17 cellular contexts compared by ENCODE assay signal in genomic region chr2:2682700-2683342, GRCh38.
A peak's percentile ranks its signal among the peaks of the same experiment; 100 is the strongest.
DNase-seq lines count a peak whose midpoint lies in the region; ATAC-seq and TF ChIP-seq lines count a peak whose summit lies in the region.
"Had no signal": no experiment of that assay in that cellular context is flagged by ENCODE, and none has a peak within 500 bp of the region (broad histone marks: within the 10 kb centered on the region; RNA-seq: fewer than 3 reads in every experiment).

No MANE protein-coding gene starts in this region.

- intact Hi-C loops in A673 (cut with micrococcal nuclease; ENCODE audit: unreplicated experiment) (no loop called here), OCI-LY7 (cut with micrococcal nuclease; ENCODE audit: unreplicated experiment) (no loop called here)

- H2AFZ ChIP-seq in OCI-LY7 (ENCODE audit: low read length) = no peak overlapping the region

- no TSS peak for BruUV-seq in A673 (replicated peaks; lab: Mats Ljungman, UMichigan)
- BruUV-seq in OCI-LY7 (replicated peaks; lab: Mats Ljungman, UMichigan) = no TSS peak

- DNase-seq in A673 (ENCODE audit: low spot score) (no peak), GM13977 (ENCODE audit: low spot score) (no peak), OCI-LY7 (ENCODE audit: low spot score) (no peak), neural crest cell (ENCODE audit: low read depth, low spot score) (no peak)
- no peak for DNase-seq in stimulated activated CD8-positive, alpha-beta memory T cell treated with anti-CD3 and anti-CD28 coated beads, Interleukin-4, amount 100 ng/mL, for 48 hours
- DNase-seq: HFFc6, MM.1S, NCI-H146, NCI-H2029 treated with DMSO at 0.1 percent for 48 hours, NCI-H2171, NCI-H69 had no signal

- no peaks in the 10 kb centered on the region for H3K9me2 ChIP-seq in OCI-LY7 (ENCODE audit: insufficient read depth, low read length)

- no peaks in the 10 kb centered on the region for H3K36me3 Mint-ChIP-seq in neural crest cell (ENCODE audit: low read depth)

- H3K9me3 ChIP-seq in A673 (ENCODE audit: low read depth, low read length, poor library complexity, severe bottlenecking) (no peaks in the 10 kb centered on the region), OCI-LY7 (ENCODE audit: low read length) (no peaks in the 10 kb centered on the region)
- H3K9me3 ChIP-seq: BLaER1 treated with 17β-estradiol and CSF1 and Interleukin-3, amounts not matched to agents 10 nM and 100 nM; Peyer's patch; SJSA1 had no signal

- H3K27me3 Mint-ChIP-seq in neural crest cell (ENCODE audit: low read depth) = no peaks in the 10 kb centered on the region

- H3K4me1 ChIP-seq in A673 (ENCODE audit: insufficient read depth, low read length, poor library complexity, severe bottlenecking) (no peaks in the 10 kb centered on the region), OCI-LY7 (ENCODE audit: insufficient read depth, low read length, poor library complexity, severe bottlenecking) (peaks cover 7% of the 10 kb centered on the region)
- H3K4me1 ChIP-seq: Peyer's patch, SJSA1 had no signal

- peaks cover 8% of the 10 kb centered on the region for H3K4me1 Mint-ChIP-seq in neural crest cell

- H3K27ac ChIP-seq in A673 (ENCODE audit: low read depth, low read length, poor library complexity, severe bottlenecking) (no peak overlapping the region), OCI-LY7 (ENCODE audit: low read depth, low read length, poor library complexity, severe bottlenecking) (no peak overlapping the region)
- H3K27ac ChIP-seq: BLaER1 treated with 17β-estradiol and CSF1 and Interleukin-3, amounts not matched to agents 10 nM and 100 nM; Peyer's patch; SJSA1 had no signal

- in situ Hi-C loops in GM13977 (cut with MboI; ENCODE audit: low pct_unique_long_range_greater_than_20kb, low sequenced_read_pairs, unreplicated experiment) = no loop called here

- 0 out of 2 replicates have a peak, but pooled peaks have one; percentile 8 for TF ChIP-seq CTCF in A673 (conservative IDR thresholded peaks at IDR 0.05; ENCODE audit: low read depth, low read length)
- TF ChIP-seq CTCF in GM13977 (IDR thresholded peaks at IDR 0.05; ENCODE audit: extremely low read depth, insufficient read depth, missing control alignments) = peak; percentile 9
- TF ChIP-seq CTCF in OCI-LY7 (conservative IDR thresholded peaks at IDR 0.05; ENCODE audit: low read length) = peak; percentile 39; the same call in 1 of the 2 replicates
- no peak for TF ChIP-seq CTCF in neural crest cell (conservative IDR thresholded peaks at IDR 0.05)

- no peak overlapping the region for H3K4me3 Mint-ChIP-seq in neural crest cell
- H3K4me3 Mint-ChIP-seq: HFFc6 had no signal

- POLR2A ChIA-PET in A673 (lab: Charles Lee; ENCODE audit: low non-redundant PET) = no interaction called here
- POLR2A ChIA-PET in OCI-LY7 (lab: Charles Lee) = interaction anchor here (0.6 kb wide), 1 partner anchor 91 kb away, joined by 6 read pairs; no protein-coding TSS in a partner anchor

- H3K4me2 ChIP-seq in OCI-LY7 (ENCODE audit: low read length) = no peak overlapping the region

- no peaks in the 10 kb centered on the region for H3K36me3 ChIP-seq in A673 (ENCODE audit: insufficient read depth, low read length, poor library complexity, severe bottlenecking)
- no peaks in the 10 kb centered on the region for H3K36me3 ChIP-seq in OCI-LY7 (ENCODE audit: insufficient read depth, low read length)
- H3K36me3 ChIP-seq: BLaER1 treated with 17β-estradiol and CSF1 and Interleukin-3, amounts not matched to agents 10 nM and 100 nM; Peyer's patch; SJSA1 had no signal

- H3K27ac Mint-ChIP-seq in neural crest cell (ENCODE audit: unreplicated experiment) = peak overlapping the region; percentile 32
- H3K27ac Mint-ChIP-seq: HFFc6 had no signal

- no peaks in the 10 kb centered on the region for H3K79me2 ChIP-seq in OCI-LY7 (ENCODE audit: insufficient read depth, low read depth, low read length)

- ATAC-seq in HG02610 (IDR thresholded peaks at IDR 0.05; ENCODE audit: unreplicated experiment) = no peak
- ATAC-seq in HG03039 (IDR thresholded peaks at IDR 0.05; ENCODE audit: unreplicated experiment) = no peak
- no peak for ATAC-seq in GM21515 (IDR thresholded peaks at IDR 0.05; ENCODE audit: unreplicated experiment)

- CTCF ChIA-PET in A673 (lab: Charles Lee) (no interaction called here), OCI-LY7 (lab: Charles Lee; ENCODE audit: unreplicated experiment) (interaction anchor here (0.6 kb wide), 1 partner anchor 8 kb away, joined by 7 read pairs; no protein-coding TSS in a partner anchor)

- peaks cover 10% of the 10 kb centered on the region for H3K27me3 ChIP-seq in A673 (replicated peaks; ENCODE audit: insufficient read depth, low read depth, low read length, poor library complexity)
- H3K27me3 ChIP-seq: Peyer's patch, SJSA1 had no signal

- no peaks in the 10 kb centered on the region for H4K20me1 ChIP-seq in OCI-LY7 (ENCODE audit: insufficient read depth, low read length)

- H3K9me3 Mint-ChIP-seq in neural crest cell = peaks cover 3% of the 10 kb centered on the region

- no peak overlapping the region for H3K4me3 ChIP-seq in A673 (ENCODE audit: low read depth, low read length, poor library complexity, severe bottlenecking)
- H3K4me3 ChIP-seq in OCI-LY7 (ENCODE audit: low read depth, low read length, poor library complexity, severe bottlenecking) = no peak overlapping the region
- H3K4me3 ChIP-seq: BLaER1 treated with 17β-estradiol and CSF1 and Interleukin-3, amounts not matched to agents 10 nM and 100 nM; Peyer's patch; SJSA1 had no signal
